Comparison of ENCODE assay signal across 9 cellular contexts in the genomic region with DNA sequence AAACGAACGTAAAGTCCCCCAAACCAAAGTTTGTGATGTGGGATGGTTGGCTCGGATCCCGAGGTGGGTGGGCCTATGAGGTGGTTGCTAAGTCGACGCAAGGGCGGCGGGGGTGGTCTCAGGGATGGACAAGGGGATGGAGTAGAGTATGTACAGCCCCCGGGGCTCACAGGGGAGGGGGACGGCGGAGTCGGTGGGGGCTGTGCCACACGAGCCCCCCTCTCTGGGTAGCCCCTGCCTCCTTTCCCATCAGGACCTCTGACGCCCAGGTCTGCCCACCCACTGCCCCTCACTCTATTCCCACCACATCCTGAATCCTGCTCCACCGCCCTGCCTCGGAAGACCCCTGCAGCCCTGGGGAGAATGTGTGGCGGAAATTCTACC. TPM values are rescaled to one million over a fixed set of nuclear protein-coding genes. Genes with fewer than 3 reads are reported as not detected.
"Had no signal": no experiment of that assay in that cellular context is flagged by ENCODE, and none has a peak within 500 bp of the region (broad histone marks: within the 10 kb centered on the region; RNA-seq: fewer than 3 reads in every experiment).

No MANE protein-coding gene starts in this region.

- H3K27ac ChIP-seq: VCaP had no signal

- DNase-seq: activated CD4-positive, alpha-beta memory T cell treated with anti-CD3 and anti-CD28 coated beads, Interleukin-2, amount 10 ng/mL, durations not matched to agents 7 days and 5 days; activated gamma-delta T cell; activated naive CD8-positive, alpha-beta T cell treated with anti-CD3 and anti-CD28 coated beads for 36 hours; activated T-cell treated with anti-CD3 and anti-CD28 coated beads, Interleukin-2, amount 50 U/mL, for 48 hours; stimulated activated CD4-positive, alpha-beta T cell treated with anti-CD3 and anti-CD28 coated beads, Interleukin-1b, Interleukin-23, amount 100 ng/mL, for 48 hours; stimulated activated naive CD4-positive, alpha-beta T cell; T-helper 1 cell; trophoblast cell had no signal

RNA-seq across cellular contexts. Expression of gene IL34, which starts 15.2 kb away (rescaled TPM):
- total RNA-seq: activated CD4-positive, alpha-beta memory T cell treated with anti-CD3 and anti-CD28 coated beads, Interleukin-2, amount 10 ng/mL, durations not matched to agents 7 days and 5 days had no signal
